24 cellular contexts compared by ENCODE assay signal in the genomic region with DNA sequence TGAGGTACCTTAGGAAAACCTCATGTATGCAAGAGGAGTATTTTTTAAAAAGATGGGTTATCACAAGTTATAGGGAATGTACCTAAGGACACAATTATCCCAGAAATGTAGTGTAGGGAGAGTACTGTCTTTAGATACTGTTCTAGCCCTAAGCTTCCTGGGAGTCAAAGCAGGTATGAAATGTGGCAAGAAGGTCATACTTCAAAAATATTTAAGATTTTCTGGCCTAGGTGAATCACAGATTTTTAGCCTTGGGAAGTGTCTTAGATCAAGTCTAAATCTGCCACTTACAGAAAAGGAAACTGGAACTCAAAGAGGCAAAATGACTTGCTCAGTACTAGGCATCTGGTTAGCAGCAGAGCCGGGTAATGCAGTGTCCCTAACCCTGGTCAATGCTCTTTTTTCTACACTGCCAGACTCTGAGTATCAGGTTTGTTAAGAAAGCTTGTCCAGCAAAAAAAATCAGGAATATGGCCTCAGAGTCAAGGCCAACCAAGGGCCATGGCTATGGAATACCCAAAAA. TPM values are rescaled to one million over a fixed set of nuclear protein-coding genes. Genes with fewer than 3 reads are reported as not detected.
DNase-seq lines count a peak whose midpoint lies in the region; ATAC-seq, FAIRE-seq and TF ChIP-seq lines count a peak whose summit lies in the region.
"Had no signal": no experiment of that assay in that cellular context is flagged by ENCODE, and none has a peak within 500 bp of the region (broad histone marks: within the 10 kb centered on the region; RNA-seq: fewer than 3 reads in every experiment).

No MANE protein-coding gene starts in this region.

- intact Hi-C loops in CD14-positive monocyte (cut with micrococcal nuclease): loop anchor here in 1 of 2 donors (5.0 kb wide), 1 partner anchor 36 kb away; no protein-coding TSS in a partner anchor
- intact Hi-C loops in dendritic cell treated with granulocyte-macrophage colony-stimulating factor and Interleukin-4, amounts not matched to agents 40 ng/mL and 50 ng/mL, for 4 days (cut with micrococcal nuclease): loop anchor here (10.0 kb wide), 1 partner anchor 128 kb away; a partner anchor contains a TSS

- H3K27me3 Mint-ChIP-seq in CD14-positive monocyte (ENCODE audit: low read depth in 3 of 3): peaks cover 0 to 6% (median 0%) of the 10 kb centered on the region in 3 donors
- no peaks in the 10 kb centered on the region for H3K27me3 Mint-ChIP-seq in dendritic cell treated with granulocyte-macrophage colony-stimulating factor and Interleukin-4, amounts not matched to agents 40 ng/mL and 50 ng/mL, for 4 days
- H3K27me3 Mint-ChIP-seq in activated T-cell treated with anti-CD3 and anti-CD28 coated beads, Interleukin-2, amount 50 U/mL, for 24 hours: no peaks in the 10 kb centered on the region
- H3K27me3 Mint-ChIP-seq: activated CD4-positive, alpha-beta memory T cell treated with anti-CD3 and anti-CD28 coated beads for 36 hours; T-helper 17 cell had no signal

- peak overlapping the region; percentile 32 to 95 (median 74) for H3K27ac Mint-ChIP-seq in CD14-positive monocyte
- H3K27ac Mint-ChIP-seq in dendritic cell treated with granulocyte-macrophage colony-stimulating factor and Interleukin-4, amounts not matched to agents 40 ng/mL and 50 ng/mL, for 4 days: peak overlapping the region; percentile 64
- no peak overlapping the region for H3K27ac Mint-ChIP-seq in activated T-cell treated with anti-CD3 and anti-CD28 coated beads, Interleukin-2, amount 50 U/mL, for 24 hours
- H3K27ac Mint-ChIP-seq: activated CD4-positive, alpha-beta memory T cell treated with anti-CD3 and anti-CD28 coated beads for 36 hours; HFFc6; T-helper 17 cell; WTC11 had no signal

- peak; percentile 79 for FAIRE-seq in GM19239 (lab: Jason Lieb, UNC)
- FAIRE-seq: A549 had no signal

- ATAC-seq in HG03095 (IDR thresholded peaks at IDR 0.05; ENCODE audit: unreplicated experiment) (peak; percentile 45), HG02870 (IDR thresholded peaks at IDR 0.05; ENCODE audit: unreplicated experiment) (no peak)
- ATAC-seq: A549, left lung, T-helper 17 cell, WTC11 had no signal

- no peak overlapping the region for H3K4me3 Mint-ChIP-seq in CD14-positive monocyte
- H3K4me3 Mint-ChIP-seq in dendritic cell treated with granulocyte-macrophage colony-stimulating factor and Interleukin-4, amounts not matched to agents 40 ng/mL and 50 ng/mL, for 4 days: no peak overlapping the region
- H3K4me3 Mint-ChIP-seq in activated T-cell treated with anti-CD3 and anti-CD28 coated beads, Interleukin-2, amount 50 U/mL, for 24 hours: no peak overlapping the region
- H3K4me3 Mint-ChIP-seq: activated CD4-positive, alpha-beta memory T cell treated with anti-CD3 and anti-CD28 coated beads for 36 hours; HFFc6; T-helper 17 cell; WTC11 had no signal

- peaks cover 0 to 2% (median 0%) of the 10 kb centered on the region in 7 donors for H3K9me3 Mint-ChIP-seq in CD14-positive monocyte
- no peaks in the 10 kb centered on the region for H3K9me3 Mint-ChIP-seq in dendritic cell treated with granulocyte-macrophage colony-stimulating factor and Interleukin-4, amounts not matched to agents 40 ng/mL and 50 ng/mL, for 4 days
- H3K9me3 Mint-ChIP-seq in activated T-cell treated with anti-CD3 and anti-CD28 coated beads, Interleukin-2, amount 50 U/mL, for 24 hours: no peaks in the 10 kb centered on the region
- H3K9me3 Mint-ChIP-seq: activated CD4-positive, alpha-beta memory T cell treated with anti-CD3 and anti-CD28 coated beads for 36 hours; HFFc6; WTC11 had no signal

- peaks cover 78% of the 10 kb centered on the region for H3K4me1 Mint-ChIP-seq in CD14-positive monocyte
- H3K4me1 Mint-ChIP-seq in dendritic cell treated with granulocyte-macrophage colony-stimulating factor and Interleukin-4, amounts not matched to agents 40 ng/mL and 50 ng/mL, for 4 days (ENCODE audit: low read depth): peaks cover 66% of the 10 kb centered on the region
- no peaks in the 10 kb centered on the region for H3K4me1 Mint-ChIP-seq in activated T-cell treated with anti-CD3 and anti-CD28 coated beads, Interleukin-2, amount 50 U/mL, for 24 hours (ENCODE audit: low read depth)
- H3K4me1 Mint-ChIP-seq: T-helper 17 cell, WTC11 had no signal

- DNase-seq in CD14-positive monocyte (ENCODE audit: low spot score): no peak
- DNase-seq in GM19239 (ENCODE audit: insufficient read length, low spot score): no peak
- no peak for DNase-seq in SHP77 treated with DMSO at 0.1 percent for 48 hours (lab: John Stamatoyannopoulos, UW)
- DNase-seq in activated T-cell treated with anti-CD3 and anti-CD28 coated beads, Interleukin-2, amount 50 U/mL, for 24 hours: no peak
- no peak for DNase-seq in iPS-NIHi7 (ENCODE audit: extremely low spot score)
- DNase-seq: activated CD4-positive, alpha-beta memory T cell treated with anti-CD3 and anti-CD28 coated beads for 36 hours; activated naive CD4-positive, alpha-beta T cell; activated T-cell treated with anti-CD3 and anti-CD28 coated beads for 4 hours; amniotic stem cell; DMS153; HFFc6; left lung; NCI-H146; NCI-H748 treated with DMSO at 0.1 percent for 48 hours; PC-9; SJCRH30; stimulated activated CD4-positive, alpha-beta T cell treated with anti-CD3 and anti-CD28 coated beads, Interleukin-4, amount 100 ng/mL, for 24 hours; T-helper 17 cell had no signal

- peaks cover 64 to 76% of the 10 kb centered on the region in 2 donors for H3K36me3 Mint-ChIP-seq in CD14-positive monocyte
- peaks cover 58% of the 10 kb centered on the region for H3K36me3 Mint-ChIP-seq in dendritic cell treated with granulocyte-macrophage colony-stimulating factor and Interleukin-4, amounts not matched to agents 40 ng/mL and 50 ng/mL, for 4 days (ENCODE audit: low read depth)
- H3K36me3 Mint-ChIP-seq in activated T-cell treated with anti-CD3 and anti-CD28 coated beads, Interleukin-2, amount 50 U/mL, for 24 hours (ENCODE audit: low read depth): no peaks in the 10 kb centered on the region
- H3K36me3 Mint-ChIP-seq: activated CD4-positive, alpha-beta memory T cell treated with anti-CD3 and anti-CD28 coated beads for 36 hours had no signal

- no peak for TF ChIP-seq CTCF in CD14-positive monocyte (IDR thresholded peaks at IDR 0.05)

RNA-seq across cellular contexts. Expression of a gene that starts 13.9 kb away (rescaled TPM):
- polyA plus RNA-seq in CD14-positive monocyte: 100 to 1,000 TPM in 1 of 2 donors, 10 to 100 TPM in 1; 95.5 to 157 TPM
- polyA plus RNA-seq: smooth muscle cell had no signal
